10 cellular contexts compared by ENCODE assay signal in genomic region chr9:114364528-114365041, GRCh38. TPM values are rescaled to one million over a fixed set of nuclear protein-coding genes. Genes with fewer than 3 reads are reported as not detected.
DNase-seq lines count a peak whose midpoint lies in the region; ATAC-seq and TF ChIP-seq lines count a peak whose summit lies in the region.
"Had no signal": no experiment of that assay in that cellular context is flagged by ENCODE, and none has a peak within 500 bp of the region (broad histone marks: within the 10 kb centered on the region; RNA-seq: fewer than 3 reads in every experiment).

No MANE protein-coding gene starts in this region.

- H3K36me3 Mint-ChIP-seq in central memory CD8-positive, alpha-beta T cell (ENCODE audit: insufficient read depth) = peaks cover 93% of the 10 kb centered on the region
- peaks cover 77% of the 10 kb centered on the region for H3K36me3 Mint-ChIP-seq in GM23338 (ENCODE audit: low read depth)

- no peaks in the 10 kb centered on the region for H3K9me3 Mint-ChIP-seq in central memory CD8-positive, alpha-beta T cell
- no peaks in the 10 kb centered on the region for H3K9me3 Mint-ChIP-seq in GM23338

- TF ChIP-seq CTCF in GM23338 (conservative IDR thresholded peaks at IDR 0.05; ENCODE audit: low read depth in 2 of 2) = no peak

- peak overlapping the region; percentile 94 for H3K27ac Mint-ChIP-seq in central memory CD8-positive, alpha-beta T cell (ENCODE audit: low read depth)
- H3K27ac Mint-ChIP-seq in GM23338 = no peak overlapping the region

- H3F3A ChIP-seq in GM23338 (replicated peaks; ENCODE audit: low read depth) = peaks cover 3% of the 10 kb centered on the region; the same call in 1 of the 2 replicates

- peaks cover 7% of the 10 kb centered on the region for H3K4me1 ChIP-seq in GM23338 (ENCODE audit: insufficient read depth)

- H3K27me3 ChIP-seq in GM23338 (ENCODE audit: insufficient read depth) = no peaks in the 10 kb centered on the region

- no peak overlapping the region for H3K27ac ChIP-seq in GM23338 (ENCODE audit: low read depth)

- H4K20me1 ChIP-seq in GM23338 (replicated peaks; ENCODE audit: insufficient read depth) = no peaks in the 10 kb centered on the region

- intact Hi-C loops in posterior vena cava (cut with DNase I) = no loop called here

- no peak overlapping the region for H3K4me3 ChIP-seq in GM23338

- ATAC-seq in GM18502 (IDR thresholded peaks at IDR 0.05; ENCODE audit: poor library complexity, unreplicated experiment) = peak; percentile 30
- ATAC-seq in central memory CD8-positive, alpha-beta T cell (replicated peaks; ENCODE audit: extremely low read depth, poor library complexity, severe bottlenecking) = no peak
- ATAC-seq in GM23338 = no peak
- ATAC-seq in GM19035 (IDR thresholded peaks at IDR 0.05; ENCODE audit: unreplicated experiment) = no peak

- H3K4me3 Mint-ChIP-seq in central memory CD8-positive, alpha-beta T cell = peak overlapping the region; percentile 59
- H3K4me3 Mint-ChIP-seq in GM23338 = no peak overlapping the region

- H3K27me3 Mint-ChIP-seq in central memory CD8-positive, alpha-beta T cell = no peaks in the 10 kb centered on the region
- peaks cover 6% of the 10 kb centered on the region for H3K27me3 Mint-ChIP-seq in GM23338 (ENCODE audit: insufficient read depth, low read depth, poor library complexity)

- H3K4me1 Mint-ChIP-seq in central memory CD8-positive, alpha-beta T cell = peaks cover 68% of the 10 kb centered on the region
- H3K4me1 Mint-ChIP-seq in GM23338 = peaks cover 12% of the 10 kb centered on the region

- DNase-seq in NOMO-1 treated with dmso at 0.1 percent for 144 hours (lab: John Stamatoyannopoulos, UW; ENCODE audit: unreplicated experiment) (peak; percentile 49), posterior vena cava (ENCODE audit: low spot score) (peak; percentile 31), GM19238 (ENCODE audit: insufficient read length, low spot score) (no peak), hippocampal formation (lab: John Stamatoyannopoulos, UW) (no peak), GM23338 (ENCODE audit: low spot score) (no peak)
- DNase-seq in central memory CD8-positive, alpha-beta T cell (ENCODE audit: low spot score in 2 of 2) = no peak
- DNase-seq: activated CD4-positive, alpha-beta T cell treated with anti-CD3 and anti-CD28 coated beads, Interleukin-2, amount 50 U/mL, for 1 hour; NCI-H2107 had no signal

- no peak overlapping the region for H2AFZ ChIP-seq in GM23338

- peaks cover 7% of the 10 kb centered on the region; the same call in 1 of the 2 replicates for H3K36me3 ChIP-seq in GM23338 (ENCODE audit: insufficient read depth)

- peaks cover 4% of the 10 kb centered on the region; the same call in 1 of the 2 replicates for H3K79me2 ChIP-seq in GM23338 (replicated peaks; ENCODE audit: insufficient read depth)

- H3K9me2 ChIP-seq in GM23338 (ENCODE audit: insufficient read depth) = 0 out of 2 replicates have a peak, but pooled peaks cover 4% of the 10 kb centered on the region

- H3K4me2 ChIP-seq in GM23338 = no peak overlapping the region

TF ChIP-seq in GM23338, 12 proteins besides CTCF, POLR2A, EP300 and RAD21 (continues in another document):
- TF ChIP-seq ZNF331 (CRISPR knock-in tag; IDR thresholded peaks at IDR 0.05; ENCODE audit: low read depth) = no peak
- no peak for TF ChIP-seq NANOG (IDR thresholded peaks at IDR 0.05; ENCODE audit: borderline replicate concordance)
- TF ChIP-seq EZH2phosphoT487 (IDR thresholded peaks at IDR 0.05; ENCODE audit: unreplicated experiment) = no peak
- TF ChIP-seq ZNF114 (CRISPR knock-in tag; IDR thresholded peaks at IDR 0.05) = no peak
- no peak for TF ChIP-seq JUNB (IDR thresholded peaks at IDR 0.05; ENCODE audit: unreplicated experiment)
- TF ChIP-seq REST (IDR thresholded peaks at IDR 0.05; ENCODE audit: unreplicated experiment) = no peak
- no peak for TF ChIP-seq STAT1 (IDR thresholded peaks at IDR 0.05; ENCODE audit: unreplicated experiment)
- TF ChIP-seq POLR2AphosphoS5 (IDR thresholded peaks at IDR 0.05; ENCODE audit: low read depth) = no peak
- TF ChIP-seq CREB1 (CRISPR knock-in tag; IDR thresholded peaks at IDR 0.05; ENCODE audit: low read depth) = no peak

RNA-seq across cellular contexts. Expression of gene AKNA, which starts 23.2 kb away (rescaled TPM):
- total RNA-seq in posterior vena cava = 10 to 100 TPM; 23.8 to 32.4 TPM
- 19.6 and 28.1 TPM in 2 replicates for total RNA-seq in GM23338 (2014; rRNA removed; shearing (Covaris generic))
- 9.0 and 11.2 TPM in 2 replicates for polyA plus RNA-seq in GM23338 (2016; fragmentation: Nextera tagmentation; extraction: Ambion mirVana)

RNA-seq across cellular contexts. Expression of gene ORM2, which starts 34.9 kb away (rescaled TPM):
- not detected for total RNA-seq in posterior vena cava
- 0.76 TPM in 1 of 2 replicates, not detected in the other for total RNA-seq in GM23338 (2014; rRNA removed; shearing (Covaris generic))
- polyA plus RNA-seq in GM23338 (2016; fragmentation: Nextera tagmentation; extraction: Ambion mirVana) = 0.76 and 0.90 TPM in 2 replicates

RNA-seq across cellular contexts. Expression of gene ORM1, which starts 41.7 kb away (rescaled TPM):
- total RNA-seq in posterior vena cava = 1 to 10 TPM in 1 of 2 donors, not detected in 1; 1.8 TPM
- not detected in 2 replicates for total RNA-seq in GM23338 (2014; rRNA removed; shearing (Covaris generic))
- polyA plus RNA-seq in GM23338 (2016; fragmentation: Nextera tagmentation; extraction: Ambion mirVana) = not detected in 2 replicates

Comparison
In these comparisons a context has a peak if more than half of its experiments do, and no peak if none do; other contexts are left out.
1. DNase-seq: peak in NOMO-1 treated with dmso at 0.1 percent for 144 hours (single experiment) and posterior vena cava (single experiment); none in central memory CD8-positive, alpha-beta T cell (0 of 2), GM19238 (single experiment), hippocampal formation (0 of 2) and GM23338 (single experiment).